9 cellular contexts compared by ENCODE assay signal in the genomic region with DNA sequence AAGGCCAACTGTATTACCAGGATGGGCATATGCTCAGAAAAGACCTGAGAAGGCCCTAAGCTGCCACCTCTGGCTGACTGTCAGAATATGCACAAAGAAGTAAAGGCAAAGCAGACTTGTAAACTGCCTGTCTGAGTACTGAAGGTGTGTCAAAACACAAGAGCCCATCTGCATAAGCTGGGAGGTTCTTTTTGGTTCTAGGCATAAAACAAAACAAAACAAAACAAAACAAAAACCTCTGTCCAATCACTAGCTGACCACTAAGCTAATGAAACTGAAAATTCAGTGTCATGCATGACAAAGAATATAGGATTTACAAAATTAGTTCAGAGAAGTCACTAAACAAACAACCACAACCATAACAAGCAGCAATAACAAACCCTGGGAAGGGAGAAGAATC. TPM values are rescaled to one million over a fixed set of nuclear protein-coding genes. Genes with fewer than 3 reads are reported as not detected.
A peak's percentile ranks its signal among the peaks of the same experiment; 100 is the strongest.
DNase-seq lines count a peak whose midpoint lies in the region; ATAC-seq lines count a peak whose summit lies in the region.
"Had no signal": no experiment of that assay in that cellular context is flagged by ENCODE, and none has a peak within 500 bp of the region (broad histone marks: within the 10 kb centered on the region; RNA-seq: fewer than 3 reads in every experiment).

No MANE protein-coding gene starts in this region.

- H3K27ac Mint-ChIP-seq in activated T-helper 2 cell treated with anti-CD3 and anti-CD28 coated beads, Interferon-gamma antibody, Interleukin-2, Interleukin-4, amounts not matched to agents 10 μg/mL and 5 μg/mL and 100 μg/mL, durations not matched to agents 14 hours and 24 hours and 36 hours, result no peak overlapping the region

- intact Hi-C loops in activated T-helper 2 cell treated with anti-CD3 and anti-CD28 coated beads, Interferon-gamma antibody, Interleukin-2, Interleukin-4, amounts not matched to agents 10 μg/mL and 5 μg/mL and 100 μg/mL, durations not matched to agents 14 hours and 24 hours and 36 hours (cut with micrococcal nuclease), result no loop called here

- ATAC-seq in GM18519 (IDR thresholded peaks at IDR 0.05; ENCODE audit: low FRiP score, unreplicated experiment), result peak; percentile 64
- ATAC-seq in GM21576 (IDR thresholded peaks at IDR 0.05; ENCODE audit: unreplicated experiment), result peak; percentile 74
- peak; percentile 91 for ATAC-seq in HG03520 (IDR thresholded peaks at IDR 0.05; ENCODE audit: unreplicated experiment)
- peak; percentile 56 for ATAC-seq in esophagus mucosa
- no peak for ATAC-seq in HG02588 (IDR thresholded peaks at IDR 0.05; ENCODE audit: unreplicated experiment)

- no peaks in the 10 kb centered on the region for H3K27me3 Mint-ChIP-seq in activated T-helper 2 cell treated with anti-CD3 and anti-CD28 coated beads, Interferon-gamma antibody, Interleukin-2, Interleukin-4, amounts not matched to agents 10 μg/mL and 5 μg/mL and 100 μg/mL, durations not matched to agents 14 hours and 24 hours and 36 hours (ENCODE audit: low read depth)

- no peak overlapping the region for H3K4me3 Mint-ChIP-seq in activated T-helper 2 cell treated with anti-CD3 and anti-CD28 coated beads, Interferon-gamma antibody, Interleukin-2, Interleukin-4, amounts not matched to agents 10 μg/mL and 5 μg/mL and 100 μg/mL, durations not matched to agents 14 hours and 24 hours and 36 hours (ENCODE audit: low read depth)

- no peaks in the 10 kb centered on the region for H3K4me1 Mint-ChIP-seq in activated T-helper 2 cell treated with anti-CD3 and anti-CD28 coated beads, Interferon-gamma antibody, Interleukin-2, Interleukin-4, amounts not matched to agents 10 μg/mL and 5 μg/mL and 100 μg/mL, durations not matched to agents 14 hours and 24 hours and 36 hours (ENCODE audit: low read depth)

- no peak for DNase-seq in activated T-helper 2 cell treated with anti-CD3 and anti-CD28 coated beads, Interferon-gamma antibody, Interleukin-2, Interleukin-4, amounts not matched to agents 10 μg/mL and 5 μg/mL and 100 μg/mL, durations not matched to agents 14 hours and 24 hours and 36 hours (ENCODE audit: low spot score)
- no peak for DNase-seq in activated CD4-positive, CD25-positive, alpha-beta regulatory T cell (lab: John Stamatoyannopoulos, UW)
- DNase-seq in NCI-H2107 treated with DMSO at 0.1 percent for 48 hours (lab: John Stamatoyannopoulos, UW; ENCODE audit: unreplicated experiment), result no peak
- DNase-seq: activated naive CD4-positive, alpha-beta T cell treated with Interleukin-2 at 50 U/mL for 16 hours had no signal

- no peaks in the 10 kb centered on the region for H3K36me3 Mint-ChIP-seq in activated T-helper 2 cell treated with anti-CD3 and anti-CD28 coated beads, Interferon-gamma antibody, Interleukin-2, Interleukin-4, amounts not matched to agents 10 μg/mL and 5 μg/mL and 100 μg/mL, durations not matched to agents 14 hours and 24 hours and 36 hours (ENCODE audit: low read depth)

- no peaks in the 10 kb centered on the region for H3K9me3 Mint-ChIP-seq in activated T-helper 2 cell treated with anti-CD3 and anti-CD28 coated beads, Interferon-gamma antibody, Interleukin-2, Interleukin-4, amounts not matched to agents 10 μg/mL and 5 μg/mL and 100 μg/mL, durations not matched to agents 14 hours and 24 hours and 36 hours

RNA-seq across cellular contexts. Expression of a gene that starts 20.6 kb away (rescaled TPM):
- 31.6 TPM for total RNA-seq in esophagus mucosa
- total RNA-seq in activated T-helper 2 cell treated with anti-CD3 and anti-CD28 coated beads, Interferon-gamma antibody, Interleukin-2, Interleukin-4, amounts not matched to agents 10 μg/mL and 5 μg/mL and 100 μg/mL, durations not matched to agents 14 hours and 24 hours and 36 hours, result not detected in 2 replicates

RNA-seq across cellular contexts. Expression of a gene that starts 27.8 kb away (rescaled TPM):
- not detected for total RNA-seq in esophagus mucosa
- total RNA-seq in activated T-helper 2 cell treated with anti-CD3 and anti-CD28 coated beads, Interferon-gamma antibody, Interleukin-2, Interleukin-4, amounts not matched to agents 10 μg/mL and 5 μg/mL and 100 μg/mL, durations not matched to agents 14 hours and 24 hours and 36 hours, result not detected in 2 replicates

Comparison
In these comparisons a context has a peak if more than half of its experiments do, and no peak if none do; other contexts are left out.
1. RNA of a gene that starts 20.6 kb away (total RNA-seq): 31.6 TPM in esophagus mucosa (single experiment); not detected in activated T-helper 2 cell treated with anti-CD3 and anti-CD28 coated beads, Interferon-gamma antibody, Interleukin-2, Interleukin-4, amounts not matched to agents 10 μg/mL and 5 μg/mL and 100 μg/mL, durations not matched to agents 14 hours and 24 hours and 36 hours; every median in the first group is over 10 times any median in the second.